Comparison of ENCODE assay signal across 8 cellular contexts in the genomic region with DNA sequence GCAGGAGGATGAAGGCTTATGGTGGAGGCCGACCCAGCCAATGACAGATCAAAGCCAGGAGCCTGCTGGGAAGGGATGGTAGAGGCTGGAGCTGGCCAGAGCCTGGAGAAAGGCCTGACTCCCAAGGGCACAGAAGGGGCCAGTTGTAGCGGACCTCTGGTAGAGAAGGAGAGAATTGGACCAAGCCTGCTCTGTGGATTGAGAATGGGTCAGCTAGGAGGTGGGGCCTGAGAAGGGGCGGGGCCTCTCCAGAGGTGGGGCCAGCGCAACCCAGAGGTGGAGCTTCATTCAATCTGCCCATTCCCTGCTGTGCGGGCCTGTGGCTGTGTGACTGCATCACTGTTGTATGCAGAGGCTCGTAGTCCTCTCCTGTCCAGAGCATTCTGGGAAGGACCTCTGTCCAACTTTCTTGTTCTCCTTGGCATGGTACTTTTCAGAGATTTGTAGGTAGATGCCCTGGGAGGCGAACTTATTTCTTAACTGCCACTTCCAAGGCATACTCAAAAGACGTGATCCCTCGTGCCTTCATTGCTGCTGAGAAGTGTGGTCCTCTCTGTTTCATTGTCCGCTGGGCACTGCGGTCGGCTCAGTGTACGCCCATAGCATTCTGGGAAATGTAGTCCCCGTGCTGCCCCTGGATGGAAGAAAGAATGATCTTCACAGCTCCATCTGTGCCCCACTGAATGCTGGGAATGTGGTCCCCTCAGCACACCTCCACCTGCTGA.
DNase-seq lines count a peak whose midpoint lies in the region; ATAC-seq lines count a peak whose summit lies in the region.

No MANE protein-coding gene starts in this region.

- H3K27ac ChIP-seq in iPS DF 6.9 (ENCODE audit: low read length), result no peak overlapping the region

- H3K4me1 ChIP-seq in iPS DF 6.9 (ENCODE audit: control insufficient read depth, insufficient read depth, low read length), result peaks cover 5% of the 10 kb centered on the region

- H3K9me3 Mint-ChIP-seq in activated naive CD4-positive, alpha-beta T cell treated with anti-CD3 and anti-CD28 coated beads, Interleukin-2, amount 10 ng/mL, durations not matched to agents 7 days and 5 days, result peaks cover 3% of the 10 kb centered on the region

- no peak overlapping the region for H3K27ac Mint-ChIP-seq in activated naive CD4-positive, alpha-beta T cell treated with anti-CD3 and anti-CD28 coated beads, Interleukin-2, amount 10 ng/mL, durations not matched to agents 7 days and 5 days

- no peak overlapping the region for H3K4me3 Mint-ChIP-seq in activated naive CD4-positive, alpha-beta T cell treated with anti-CD3 and anti-CD28 coated beads, Interleukin-2, amount 10 ng/mL, durations not matched to agents 7 days and 5 days

- H3K9me3 ChIP-seq in iPS DF 6.9 (ENCODE audit: control insufficient read depth, insufficient read depth, low read length), result no peaks in the 10 kb centered on the region

- DNase-seq in NCI-H2196 (lab: John Stamatoyannopoulos, UW; ENCODE audit: unreplicated experiment) (peak; percentile 37), NCI-H2196 treated with DMSO at 0.1 percent for 48 hours (lab: John Stamatoyannopoulos, UW; ENCODE audit: unreplicated experiment) (no peak), NCI-H2029 (lab: John Stamatoyannopoulos, UW) (peak; percentile 88), iPS DF 6.9 (ENCODE audit: low read depth, low spot score) (no peak), stromal cell of bone marrow (ENCODE audit: low read depth) (peak; percentile 73)
- DNase-seq in activated naive CD4-positive, alpha-beta T cell treated with anti-CD3 and anti-CD28 coated beads, Interleukin-2, amount 10 ng/mL, durations not matched to agents 7 days and 5 days, result peak; percentile 49

- peaks cover 6% of the 10 kb centered on the region for H3K36me3 Mint-ChIP-seq in activated naive CD4-positive, alpha-beta T cell treated with anti-CD3 and anti-CD28 coated beads, Interleukin-2, amount 10 ng/mL, durations not matched to agents 7 days and 5 days

- ATAC-seq in GM18498 (IDR thresholded peaks at IDR 0.05; ENCODE audit: unreplicated experiment) (no peak), HG03135 (IDR thresholded peaks at IDR 0.05; ENCODE audit: unreplicated experiment) (no peak)

- no peaks in the 10 kb centered on the region; the same call in 1 of the 2 replicates for H3K36me3 ChIP-seq in iPS DF 6.9 (ENCODE audit: control insufficient read depth, insufficient read depth, low read length)

- no CpG with 5 or more reads among the region's 14 CpGs for WGBS in iPS DF 6.9 (ENCODE audit: insufficient coverage, insufficient read length)

- peaks cover 50% of the 10 kb centered on the region for H3K27me3 Mint-ChIP-seq in activated naive CD4-positive, alpha-beta T cell treated with anti-CD3 and anti-CD28 coated beads, Interleukin-2, amount 10 ng/mL, durations not matched to agents 7 days and 5 days

- H3K4me1 Mint-ChIP-seq in activated naive CD4-positive, alpha-beta T cell treated with anti-CD3 and anti-CD28 coated beads, Interleukin-2, amount 10 ng/mL, durations not matched to agents 7 days and 5 days, result peaks cover 38% of the 10 kb centered on the region

- CTCF ChIA-PET in activated naive CD4-positive, alpha-beta T cell treated with anti-CD3 and anti-CD28 coated beads, Interleukin-2, amount 10 ng/mL, durations not matched to agents 7 days and 5 days (lab: Charles Lee), result interaction anchor here (1.6 kb wide), 1 partner anchor 8 kb away, joined by 7 read pairs; the partner anchor contains the start of gene KDELR1

- H3K27me3 ChIP-seq in iPS DF 6.9 (ENCODE audit: control insufficient read depth, insufficient read depth, low read length), result peaks cover 5% of the 10 kb centered on the region; the same call in 1 of the 2 replicates

- peak overlapping the region; percentile 7; the same call in 1 of the 2 replicates for H3K4me3 ChIP-seq in iPS DF 6.9 (ENCODE audit: low read length)

Comparison
In these comparisons a context has a peak if more than half of its experiments do, and no peak if none do; other contexts are left out.
1. DNase-seq: peak in NCI-H2196 (single experiment), NCI-H2029 (single experiment), activated naive CD4-positive, alpha-beta T cell treated with anti-CD3 and anti-CD28 coated beads, Interleukin-2, amount 10 ng/mL, durations not matched to agents 7 days and 5 days (single experiment) and stromal cell of bone marrow (single experiment); none in NCI-H2196 treated with DMSO at 0.1 percent for 48 hours (single experiment) and iPS DF 6.9 (single experiment).